8 cellular contexts compared by ENCODE assay signal in the genomic region with DNA sequence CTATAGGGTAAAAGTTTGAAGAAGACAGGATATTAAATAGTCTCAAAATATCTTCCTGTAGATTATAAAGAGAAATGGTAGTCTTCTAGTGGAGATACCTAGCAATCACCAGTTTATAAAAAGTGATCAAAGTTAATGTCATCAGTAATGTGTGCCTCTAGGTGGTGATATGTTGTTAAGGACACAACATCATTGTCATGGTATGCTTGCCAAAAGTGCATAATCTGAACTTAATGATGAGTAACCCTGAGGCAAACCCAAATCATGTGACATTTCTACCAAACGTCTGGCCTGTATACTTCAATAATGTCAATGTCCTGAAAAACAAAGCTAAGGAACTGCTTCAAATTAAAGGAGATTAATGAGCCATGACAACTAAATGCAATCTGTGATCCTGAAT.
DNase-seq lines count a peak whose midpoint lies in the region; ATAC-seq and TF ChIP-seq lines count a peak whose summit lies in the region.

No MANE protein-coding gene starts in this region.

- DNase-seq in ELR (ENCODE audit: low read depth) (peak; percentile 93), NCI-H524 treated with DMSO at 0.1 percent for 48 hours (lab: John Stamatoyannopoulos, UW) (peak; percentile 35), epithelial cell of proximal tubule (ENCODE audit: low read depth) (peak; percentile 93), NCI-H1417 treated with DMSO at 0.1 percent for 48 hours (lab: John Stamatoyannopoulos, UW) (no peak), T-helper 9 cell (no peak)

- no peak overlapping the region for H3K27ac ChIP-seq in 22Rv1

- TF ChIP-seq CTCF in 22Rv1 (IDR thresholded peaks at IDR 0.05) (peak; percentile 29), epithelial cell of proximal tubule (conservative IDR thresholded peaks at IDR 0.05; ENCODE audit: low read depth, low read length) (no peak)

- ATAC-seq in GM19455 (IDR thresholded peaks at IDR 0.05; ENCODE audit: unreplicated experiment), result no peak
- ATAC-seq in GM19324 (IDR thresholded peaks at IDR 0.05; ENCODE audit: low FRiP score, unreplicated experiment), result no peak

- H3K4me3 ChIP-seq in epithelial cell of proximal tubule (ENCODE audit: low read depth, low read length), result no peak overlapping the region

Comparison
In these comparisons a context has a peak if more than half of its experiments do, and no peak if none do; other contexts are left out.
1. DNase-seq: peak in ELR (single experiment), NCI-H524 treated with DMSO at 0.1 percent for 48 hours (single experiment) and epithelial cell of proximal tubule (single experiment); none in NCI-H1417 treated with DMSO at 0.1 percent for 48 hours (single experiment) and T-helper 9 cell (single experiment).